In the genomic region with DNA sequence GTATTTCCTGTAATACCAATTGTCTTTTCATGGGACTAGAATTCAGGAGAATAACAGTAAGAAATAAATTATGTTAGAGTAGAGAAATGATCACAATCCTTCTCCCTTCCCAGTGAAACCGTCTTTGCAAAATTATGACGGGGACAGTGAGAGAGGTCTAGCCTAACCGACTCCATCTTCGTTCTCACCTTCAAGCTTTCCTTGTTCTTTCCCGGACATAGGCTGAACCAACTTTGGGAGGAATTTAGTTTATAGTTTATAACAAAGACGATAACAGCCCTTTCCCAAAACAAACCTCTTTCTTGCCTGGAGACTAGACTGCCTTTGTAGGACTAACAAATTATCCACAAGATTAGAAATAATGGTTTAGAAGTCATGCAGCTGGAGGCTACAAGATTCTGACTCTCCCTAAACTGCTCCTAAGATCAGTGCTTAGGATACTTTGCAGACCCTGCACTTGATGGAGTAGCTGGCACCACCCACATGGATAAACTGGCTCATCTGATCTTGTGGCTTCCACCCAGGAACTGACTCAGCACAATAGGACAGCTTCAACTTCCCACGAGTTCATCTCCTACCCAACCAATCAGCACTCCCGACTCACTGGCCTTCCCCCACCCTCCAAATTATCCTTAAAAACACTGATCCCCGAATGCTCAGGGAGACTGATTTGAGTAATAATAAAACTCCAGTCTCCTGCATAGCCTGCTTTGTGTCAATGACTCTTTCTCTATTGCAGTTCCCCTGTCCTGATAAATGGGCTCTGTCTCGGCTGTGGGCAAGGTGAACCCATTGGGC, we compare ENCODE assay signal across 16 cellular contexts.
DNase-seq lines count a peak whose midpoint lies in the region; ATAC-seq and TF ChIP-seq lines count a peak whose summit lies in the region.
"Had no signal": no experiment of that assay in that cellular context is flagged by ENCODE, and none has a peak within 500 bp of the region (broad histone marks: within the 10 kb centered on the region; RNA-seq: fewer than 3 reads in every experiment).

No MANE protein-coding gene starts in this region.

- peaks cover 7% of the 10 kb centered on the region; the same call in 1 of the 2 replicates for H3K9me3 Mint-ChIP-seq in WTC11

- H3K27me3 ChIP-seq in vagina = no peaks in the 10 kb centered on the region

- no peaks in the 10 kb centered on the region; the same call in 1 of the 2 replicates for H3K27me3 Mint-ChIP-seq in WTC11 (ENCODE audit: low read depth)

- H3K4me1 Mint-ChIP-seq in WTC11 = peaks cover 51% of the 10 kb centered on the region
- H3K4me1 Mint-ChIP-seq: CD8-positive, alpha-beta memory T cell had no signal

- H3K27ac Mint-ChIP-seq in WTC11 = no peak overlapping the region; the same call in 1 of the 2 replicates

- intact Hi-C loops in vagina (cut with DNase I) = no loop called here

- H3K27ac ChIP-seq in vagina = no peak overlapping the region

- DNase-seq in HFF-Myc (ENCODE audit: extremely low read depth, low read depth) (peak; percentile 38), WTC11 (ENCODE audit: low spot score) (no peak), fibroblast of the conjunctiva (ENCODE audit: low read depth) (peak; percentile 35), vagina (ENCODE audit: extremely low spot score in 2 of 2) (no peak), SK-N-DZ (ENCODE audit: low spot score) (no peak)
- DNase-seq: activated effector memory CD4-positive, alpha-beta T cell treated with anti-CD3 and anti-CD28 coated beads, Interleukin-2, amount 50 U/mL, for 16 hours; CD8-positive, alpha-beta memory T cell; central memory CD4-positive, alpha-beta T cell; KG1; NCI-H1694; NCI-H774; small intestine had no signal

- peaks cover 22% of the 10 kb centered on the region for H3K4me1 ChIP-seq in vagina

- no peak for TF ChIP-seq POLR2A in vagina (IDR thresholded peaks at IDR 0.05)

- ATAC-seq in WTC11 (peak; percentile 29), HG03045 (IDR thresholded peaks at IDR 0.05; ENCODE audit: unreplicated experiment) (no peak), GM18907 (IDR thresholded peaks at IDR 0.05; ENCODE audit: unreplicated experiment) (no peak)
- ATAC-seq: Right ventricle myocardium inferior had no signal

- no peaks in the 10 kb centered on the region for H3K9me3 ChIP-seq in vagina

- no peaks in the 10 kb centered on the region for H3K36me3 Mint-ChIP-seq in WTC11
- H3K36me3 Mint-ChIP-seq: CD8-positive, alpha-beta memory T cell had no signal

- H3K4me3 Mint-ChIP-seq in WTC11 = no peak overlapping the region
- H3K4me3 Mint-ChIP-seq: CD8-positive, alpha-beta memory T cell had no signal

- CTCF ChIA-PET in WTC11 (lab: Charles Lee) = no interaction called here

- no peak for TF ChIP-seq CTCF in HFF-Myc (IDR thresholded peaks at IDR 0.05; ENCODE audit: low read depth, low read length, missing control alignments)
- TF ChIP-seq CTCF in WTC11 (IDR thresholded peaks at IDR 0.05) = no peak
- no peak for TF ChIP-seq CTCF in vagina (IDR thresholded peaks at IDR 0.05)

- no peak overlapping the region for H3K4me3 ChIP-seq in HFF-Myc (replicated peaks; ENCODE audit: low read depth, low read length)
- H3K4me3 ChIP-seq in vagina = no peak overlapping the region
- H3K4me3 ChIP-seq: lung had no signal

- no peaks in the 10 kb centered on the region for H3K36me3 ChIP-seq in vagina

- POLR2A ChIA-PET in WTC11 (lab: Charles Lee) = no interaction called here

TF ChIP-seq in WTC11, 78 proteins besides CTCF, POLR2A, EP300 and RAD21:
- TF ChIP-seq EMX1 (CRISPR knock-in tag; IDR thresholded peaks at IDR 0.05) = no peak
- no peak for TF ChIP-seq FOXJ3 (CRISPR knock-in tag; IDR thresholded peaks at IDR 0.05; ENCODE audit: borderline replicate concordance)
- TF ChIP-seq NR1H2 (CRISPR knock-in tag; IDR thresholded peaks at IDR 0.05) = no peak
- TF ChIP-seq, protein P1, sequence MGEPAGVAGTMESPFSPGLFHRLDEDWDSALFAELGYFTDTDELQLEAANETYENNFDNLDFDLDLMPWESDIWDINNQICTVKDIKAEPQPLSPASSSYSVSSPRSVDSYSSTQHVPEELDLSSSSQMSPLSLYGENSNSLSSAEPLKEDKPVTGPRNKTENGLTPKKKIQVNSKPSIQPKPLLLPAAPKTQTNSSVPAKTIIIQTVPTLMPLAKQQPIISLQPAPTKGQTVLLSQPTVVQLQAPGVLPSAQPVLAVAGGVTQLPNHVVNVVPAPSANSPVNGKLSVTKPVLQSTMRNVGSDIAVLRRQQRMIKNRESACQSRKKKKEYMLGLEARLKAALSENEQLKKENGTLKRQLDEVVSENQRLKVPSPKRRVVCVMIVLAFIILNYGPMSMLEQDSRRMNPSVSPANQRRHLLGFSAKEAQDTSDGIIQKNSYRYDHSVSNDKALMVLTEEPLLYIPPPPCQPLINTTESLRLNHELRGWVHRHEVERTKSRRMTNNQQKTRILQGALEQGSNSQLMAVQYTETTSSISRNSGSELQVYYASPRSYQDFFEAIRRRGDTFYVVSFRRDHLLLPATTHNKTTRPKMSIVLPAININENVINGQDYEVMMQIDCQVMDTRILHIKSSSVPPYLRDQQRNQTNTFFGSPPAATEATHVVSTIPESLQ (CRISPR knock-in tag; IDR thresholded peaks at IDR 0.05) = no peak
- TF ChIP-seq TEAD4 (CRISPR knock-in tag; IDR thresholded peaks at IDR 0.05) = no peak
- TF ChIP-seq FOXP4 (CRISPR knock-in tag; IDR thresholded peaks at IDR 0.05) = no peak
TF ChIP-seq in WTC11: peak in this region for 0.

Comparison
In these comparisons a context has a peak if more than half of its experiments do, and no peak if none do; other contexts are left out.
1. DNase-seq: peak in HFF-Myc (single experiment) and fibroblast of the conjunctiva (single experiment); none in WTC11 (single experiment), vagina (0 of 2) and SK-N-DZ (single experiment).